In genomic region chr1:87950369-87950768, GRCh38 we compare ENCODE assay signal across 15 cellular contexts.
"Had no signal": no experiment of that assay in that cellular context is flagged by ENCODE, and none has a peak within 500 bp of the region (broad histone marks: within the 10 kb centered on the region; RNA-seq: fewer than 3 reads in every experiment).

No MANE protein-coding gene starts in this region.

- H3K36me3 Mint-ChIP-seq: activated CD4-positive, alpha-beta memory T cell treated with anti-CD3 and anti-CD28 coated beads for 36 hours; activated naive CD8-positive, alpha-beta T cell treated with anti-CD3 and anti-CD28 coated beads, Interleukin-2, amount 10 ng/mL, durations not matched to agents 7 days and 5 days; natural killer cell treated with Interleukin-12 subunit alpha and Interleukin-12 subunit beta and Interleukin-15 and Interleukin-18, amount 100 ng/mL, for 72 hours; stimulated activated naive B cell treated with anti-CD40 and anti-IgM and Interleukin-4, amounts not matched to agents 10 μg/mL and 1 μg/mL and 100 μg/mL, for 72 hours had no signal

- H3K4me1 Mint-ChIP-seq: activated naive CD8-positive, alpha-beta T cell treated with anti-CD3 and anti-CD28 coated beads, Interleukin-2, amount 10 ng/mL, durations not matched to agents 7 days and 5 days; activated T-helper 17 cell treated with anti-CD3 and anti-CD28 coated beads, Interleukin-2, amount 50 U/mL, for 72 hours had no signal

- DNase-seq: activated B cell treated with CpG ODN at 0.5 μM for 24 hours; activated CD4-positive, alpha-beta memory T cell treated with anti-CD3 and anti-CD28 coated beads for 36 hours; activated CD4-positive, alpha-beta T cell treated with anti-CD3 and anti-CD28 coated beads for 4 hours; activated naive CD4-positive, alpha-beta T cell; activated naive CD8-positive, alpha-beta T cell treated with anti-CD3 and anti-CD28 coated beads, Interleukin-2, amount 10 ng/mL, durations not matched to agents 7 days and 5 days; dermis blood vessel endothelial cell; effector memory CD4-positive, alpha-beta T cell; foreskin fibroblast; mesendoderm; stimulated activated naive B cell treated with anti-CD40 and anti-IgM and Interleukin-4, amounts not matched to agents 10 μg/mL and 1 μg/mL and 100 μg/mL, for 72 hours had no signal

- H3K27ac Mint-ChIP-seq: activated B cell treated with CpG ODN at 0.5 μM for 24 hours; activated CD4-positive, alpha-beta memory T cell treated with anti-CD3 and anti-CD28 coated beads for 36 hours; activated naive CD8-positive, alpha-beta T cell treated with anti-CD3 and anti-CD28 coated beads, Interleukin-2, amount 10 ng/mL, durations not matched to agents 7 days and 5 days; activated T-helper 17 cell treated with anti-CD3 and anti-CD28 coated beads, Interleukin-2, amount 50 U/mL, for 72 hours; natural killer cell treated with Interleukin-12 subunit alpha and Interleukin-12 subunit beta and Interleukin-15 and Interleukin-18, amount 100 ng/mL, for 72 hours; stimulated activated naive B cell treated with anti-CD40 and anti-IgM and Interleukin-4, amounts not matched to agents 10 μg/mL and 1 μg/mL and 100 μg/mL, for 72 hours had no signal

- H3K9me3 ChIP-seq: neutrophil had no signal

- H3K27me3 Mint-ChIP-seq: activated B cell treated with CpG ODN at 0.5 μM for 24 hours; stimulated activated naive B cell treated with anti-CD40 and anti-IgM and Interleukin-4, amounts not matched to agents 10 μg/mL and 1 μg/mL and 100 μg/mL, for 72 hours had no signal

- H3K9me3 Mint-ChIP-seq: activated B cell treated with CpG ODN at 0.5 μM for 24 hours; activated CD4-positive, alpha-beta memory T cell treated with anti-CD3 and anti-CD28 coated beads for 36 hours; activated naive CD8-positive, alpha-beta T cell treated with anti-CD3 and anti-CD28 coated beads, Interleukin-2, amount 10 ng/mL, durations not matched to agents 7 days and 5 days; activated T-helper 17 cell treated with anti-CD3 and anti-CD28 coated beads, Interleukin-2, amount 50 U/mL, for 72 hours; natural killer cell treated with Interleukin-12 subunit alpha and Interleukin-12 subunit beta and Interleukin-15 and Interleukin-18, amount 100 ng/mL, for 72 hours; stimulated activated naive B cell treated with anti-CD40 and anti-IgM and Interleukin-4, amounts not matched to agents 10 μg/mL and 1 μg/mL and 100 μg/mL, for 72 hours had no signal

- H3K27ac ChIP-seq: cardiac muscle cell, neutrophil had no signal

- H3K27me3 ChIP-seq: cardiac muscle cell had no signal

- H3K36me3 ChIP-seq: cardiac muscle cell, neutrophil had no signal

- H3K4me3 Mint-ChIP-seq: activated B cell treated with CpG ODN at 0.5 μM for 24 hours; activated CD4-positive, alpha-beta memory T cell treated with anti-CD3 and anti-CD28 coated beads for 36 hours; activated naive CD8-positive, alpha-beta T cell treated with anti-CD3 and anti-CD28 coated beads, Interleukin-2, amount 10 ng/mL, durations not matched to agents 7 days and 5 days; activated T-helper 17 cell treated with anti-CD3 and anti-CD28 coated beads, Interleukin-2, amount 50 U/mL, for 72 hours; natural killer cell treated with Interleukin-12 subunit alpha and Interleukin-12 subunit beta and Interleukin-15 and Interleukin-18, amount 100 ng/mL, for 72 hours; stimulated activated naive B cell treated with anti-CD40 and anti-IgM and Interleukin-4, amounts not matched to agents 10 μg/mL and 1 μg/mL and 100 μg/mL, for 72 hours had no signal

- ATAC-seq: activated T-helper 17 cell treated with anti-CD3 and anti-CD28 coated beads, Interleukin-2, amount 50 U/mL, for 72 hours; natural killer cell treated with Interleukin-12 subunit alpha and Interleukin-12 subunit beta and Interleukin-15 and Interleukin-18, amount 100 ng/mL, for 72 hours; stimulated activated naive B cell treated with anti-CD40 and anti-IgM and Interleukin-4, amounts not matched to agents 10 μg/mL and 1 μg/mL and 100 μg/mL, for 72 hours had no signal

- FAIRE-seq: TTC549 had no signal

- H3K4me3 ChIP-seq: cardiac muscle cell had no signal
